In the genomic region with DNA sequence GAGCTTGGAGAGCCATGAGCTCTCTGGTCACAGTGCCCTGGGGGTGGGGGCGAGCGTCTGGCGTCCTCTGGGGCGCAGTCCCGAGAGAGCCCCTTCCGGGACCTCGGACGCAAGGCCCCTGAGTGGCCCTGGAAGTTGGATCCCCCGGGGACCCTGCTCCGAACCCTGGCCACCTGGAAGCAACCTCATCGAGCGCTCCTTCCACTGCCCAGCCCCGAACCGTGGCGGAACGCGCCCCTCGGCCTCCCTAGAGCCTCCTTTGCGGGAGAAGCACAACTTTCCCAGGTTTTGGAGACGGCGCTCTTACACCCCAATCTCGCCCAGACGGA, we compare ENCODE assay signal across 17 cellular contexts. TPM values are rescaled to one million over a fixed set of nuclear protein-coding genes. Genes with fewer than 3 reads are reported as not detected.
DNase-seq lines count a peak whose midpoint lies in the region; ATAC-seq and TF ChIP-seq lines count a peak whose summit lies in the region.
"Had no signal": no experiment of that assay in that cellular context is flagged by ENCODE, and none has a peak within 500 bp of the region (broad histone marks: within the 10 kb centered on the region; RNA-seq: fewer than 3 reads in every experiment).

No MANE protein-coding gene starts in this region.

- no peaks in the 10 kb centered on the region for H3K79me2 ChIP-seq in SK-N-SH (ENCODE audit: insufficient read depth)

- H3K4me1 ChIP-seq in SK-N-SH (ENCODE audit: control insufficient read depth in 1 of 2, insufficient read depth in 2 of 2, low read depth in 1 of 2, low read length in 1 of 2) (peaks cover 0 to 47% of the 10 kb centered on the region in 2 experiments; a peak in 2 of 4 replicates), lung (ENCODE audit: control insufficient read depth in 2 of 2, insufficient read depth in 2 of 2, low read length in 2 of 2) (peaks cover 0 to 2% of the 10 kb centered on the region in 2 donors), testis (no peaks in the 10 kb centered on the region)

- peaks cover 30% of the 10 kb centered on the region for H3K27me3 Mint-ChIP-seq in endothelial cell (ENCODE audit: unreplicated experiment)

- no peaks in the 10 kb centered on the region for H3K36me3 ChIP-seq in SK-N-SH (replicated peaks in 1 of 2; ENCODE audit: control insufficient read depth in 1 of 2, insufficient read depth in 2 of 2, low read length in 1 of 2)
- H3K36me3 ChIP-seq in lung (ENCODE audit: control insufficient read depth in 2 of 2, insufficient read depth in 2 of 2, low read length in 2 of 2), result no peaks in the 10 kb centered on the region
- no peaks in the 10 kb centered on the region for H3K36me3 ChIP-seq in testis (ENCODE audit: low read depth, missing control alignments)
- H3K36me3 ChIP-seq: thoracic aorta had no signal

- H3K4me3 ChIP-seq in SK-N-SH (ENCODE audit: low read depth in 2 of 2, low read length in 1 of 2) (peak overlapping the region in 1 of 2 experiments; percentile 47; a peak in 1 of 4 replicates), lung (peak overlapping the region; percentile 7), testis (peak overlapping the region; percentile 36 to 48)
- H3K4me3 ChIP-seq: thoracic aorta had no signal

- TF ChIP-seq EP300 in SK-N-SH (IDR thresholded peaks at IDR 0.05; ENCODE audit: borderline replicate concordance in 1 of 2, low read depth in 1 of 2, low read length in 1 of 2), result no peak

- no peak for ATAC-seq in SK-N-SH treated with all-trans-retinoic acid at 6 μM for 48 hours
- ATAC-seq in lung (ENCODE audit: insufficient read depth, low FRiP score), result no peak
- no peak for ATAC-seq in HG02642 (IDR thresholded peaks at IDR 0.05; ENCODE audit: poor library complexity, unreplicated experiment)
- no peak for ATAC-seq in HG03520 (IDR thresholded peaks at IDR 0.05; ENCODE audit: unreplicated experiment)
- ATAC-seq: HepG2 had no signal

- POLR2A ChIA-PET in SK-N-SH (lab: Yijun Ruan, JAX), result no interaction called here

- WGBS in SK-N-SH (ENCODE audit: low lambda C conversion rate), result 15% methylated on average over 9 of the region's 23 CpGs
- WGBS in lung, 2 donors, result 3 to 6% methylated on average over 23 of the region's 23 CpGs
- WGBS in testis, 2 donors, result 0 to 2% methylated on average over 8 to 23 of the region's 23 CpGs

- TF ChIP-seq RAD21 in SK-N-SH (IDR thresholded peaks at IDR 0.05; ENCODE audit: low read length), result no peak

- H3K27ac Mint-ChIP-seq in endothelial cell (ENCODE audit: unreplicated experiment), result no peak overlapping the region
- H3K27ac Mint-ChIP-seq: activated naive CD8-positive, alpha-beta T cell treated with anti-CD3 and anti-CD28 coated beads for 36 hours; activated T-cell treated with anti-CD3 and anti-CD28 coated beads, Interleukin-2, amount 50 U/mL, for 24 hours had no signal

- no peaks in the 10 kb centered on the region for H3K9me2 ChIP-seq in SK-N-SH

- H3K27me3 ChIP-seq in SK-N-SH (ENCODE audit: insufficient read depth) (peaks cover 25% of the 10 kb centered on the region), lung (ENCODE audit: control insufficient read depth, insufficient read depth) (peaks cover 10% of the 10 kb centered on the region), testis (no peaks in the 10 kb centered on the region)

- CTCF ChIA-PET in SK-N-SH (lab: Yijun Ruan, JAX), result interaction anchor here (1.1 to 6.2 kb wide), 6 partner anchors 9 to 496 kb away, joined by 3 to 26 read pairs (median 6); no protein-coding TSS in a partner anchor

- TF ChIP-seq CTCF in SK-N-SH (IDR thresholded peaks at IDR 0.05), result no peak
- TF ChIP-seq CTCF in endothelial cell (IDR thresholded peaks at IDR 0.05; ENCODE audit: unreplicated experiment), result no peak
- TF ChIP-seq CTCF in lung (IDR thresholded peaks at IDR 0.05; ENCODE audit: control extremely low read depth, extremely low read depth), result no peak
- no peak for TF ChIP-seq CTCF in testis (IDR thresholded peaks at IDR 0.05)

- H3K9ac ChIP-seq in SK-N-SH, result no peak overlapping the region

- intact Hi-C loops in testis (cut with DNase I; ENCODE audit: low total_unique reads), result loop anchor here (10.0 kb wide), 2 partner anchors 235 to 475 kb away; no protein-coding TSS in a partner anchor

- H3K4me1 Mint-ChIP-seq in endothelial cell (ENCODE audit: unreplicated experiment), result peaks cover 18% of the 10 kb centered on the region
- H3K4me1 Mint-ChIP-seq: activated naive CD8-positive, alpha-beta T cell treated with anti-CD3 and anti-CD28 coated beads for 36 hours had no signal

- H2AFZ ChIP-seq in SK-N-SH (ENCODE audit: low read depth), result no peak overlapping the region

- no peaks in the 10 kb centered on the region for H3F3A ChIP-seq in SK-N-SH (replicated peaks; ENCODE audit: insufficient read depth)

- peak overlapping the region; percentile 57; the same call in 1 of the 2 replicates for H3K4me2 ChIP-seq in SK-N-SH

- no peak for TF ChIP-seq POLR2A in testis (IDR thresholded peaks at IDR 0.05)

- H3K27ac ChIP-seq in SK-N-SH (ENCODE audit: low read depth in 2 of 2, low read length in 1 of 2), result peak overlapping the region in 1 of 2 experiments; percentile 58; a peak in 1 of 4 replicates
- no peak overlapping the region for H3K27ac ChIP-seq in lung (ENCODE audit: low read depth in 1 of 2, low read length in 1 of 2)
- no peak overlapping the region for H3K27ac ChIP-seq in testis
- H3K27ac ChIP-seq: C4-2B, thoracic aorta had no signal

- H3K36me3 Mint-ChIP-seq in endothelial cell (ENCODE audit: low read depth, unreplicated experiment), result no peaks in the 10 kb centered on the region
- H3K36me3 Mint-ChIP-seq: activated naive CD8-positive, alpha-beta T cell treated with anti-CD3 and anti-CD28 coated beads for 36 hours had no signal

- H3K9me3 ChIP-seq in SK-N-SH (no peaks in the 10 kb centered on the region), lung (ENCODE audit: control insufficient read depth in 2 of 2, insufficient read depth in 1 of 2, low read length in 1 of 2) (peaks cover 0 to 2% of the 10 kb centered on the region in 2 donors), testis (no peaks in the 10 kb centered on the region)
- H3K9me3 ChIP-seq: thoracic aorta had no signal

- H4K20me1 ChIP-seq in SK-N-SH (ENCODE audit: insufficient read depth), result no peaks in the 10 kb centered on the region

- H3K9me3 Mint-ChIP-seq in endothelial cell (ENCODE audit: unreplicated experiment), result no peaks in the 10 kb centered on the region
- H3K9me3 Mint-ChIP-seq: activated naive CD8-positive, alpha-beta T cell treated with anti-CD3 and anti-CD28 coated beads for 36 hours; activated T-cell treated with anti-CD3 and anti-CD28 coated beads, Interleukin-2, amount 50 U/mL, for 24 hours had no signal

- DNase-seq in SK-N-SH (peak; percentile 43), endothelial cell (ENCODE audit: low spot score) (no peak), lung (ENCODE audit: low spot score) (no peak), testis (no peak), NCI-H526 treated with DMSO at 0.1 percent for 48 hours (lab: John Stamatoyannopoulos, UW) (no peak)
- DNase-seq: 8988T; activated naive CD8-positive, alpha-beta T cell treated with anti-CD3 and anti-CD28 coated beads for 36 hours; activated T-cell treated with anti-CD3 and anti-CD28 coated beads, Interleukin-2, amount 50 U/mL, for 24 hours; NCI-H2081; stimulated activated CD4-positive, alpha-beta T cell treated with anti-CD3 and anti-CD28 coated beads, Interleukin-2, amount 100 ng/mL, for 24 hours had no signal

- peak overlapping the region; percentile 62 for H3K4me3 Mint-ChIP-seq in endothelial cell (ENCODE audit: unreplicated experiment)
- H3K4me3 Mint-ChIP-seq: activated naive CD8-positive, alpha-beta T cell treated with anti-CD3 and anti-CD28 coated beads for 36 hours; activated T-cell treated with anti-CD3 and anti-CD28 coated beads, Interleukin-2, amount 50 U/mL, for 24 hours had no signal

TF ChIP-seq in SK-N-SH, 30 proteins besides CTCF, POLR2A, EP300 and RAD21 (continues in another document):
- TF ChIP-seq FOSL2 (IDR thresholded peaks at IDR 0.05; ENCODE audit: borderline replicate concordance, low read depth) (no peak), GATA2 (CRISPR knock-in tag; IDR thresholded peaks at IDR 0.05) (no peak), POLR2AphosphoS5 (IDR thresholded peaks at IDR 0.05; ENCODE audit: low read depth, low read length) (no peak), MEF2A (IDR thresholded peaks at IDR 0.05; ENCODE audit: borderline replicate concordance, low read depth) (no peak), SMC3 (IDR thresholded peaks at IDR 0.05; ENCODE audit: low read depth, low read length) (no peak), TCF12 (IDR thresholded peaks at IDR 0.05) (no peak), NRF1 (IDR thresholded peaks at IDR 0.05; ENCODE audit: low read depth, low read length) (no peak), YY1 (IDR thresholded peaks at IDR 0.05; ENCODE audit: low read depth) (no peak), MXI1 (IDR thresholded peaks at IDR 0.05; ENCODE audit: low read depth, low read length) (no peak)

TF ChIP-seq in SK-N-SH treated with all-trans-retinoic acid at 6 μM for 48 hours, 23 proteins besides CTCF, POLR2A, EP300 and RAD21 (continues in another document):
- TF ChIP-seq PPARA (CRISPR knock-in tag; IDR thresholded peaks at IDR 0.05; ENCODE audit: borderline replicate concordance) (no peak), ZNF70 (CRISPR knock-in tag; IDR thresholded peaks at IDR 0.05) (no peak), TCF4 (CRISPR knock-in tag; IDR thresholded peaks at IDR 0.05; ENCODE audit: borderline replicate concordance) (no peak), ZNF565 (CRISPR knock-in tag; conservative IDR thresholded peaks at IDR 0.05; ENCODE audit: low read depth) (no peak), OSR1 (CRISPR knock-in tag; IDR thresholded peaks at IDR 0.05) (no peak), BACH2 (CRISPR knock-in tag; IDR thresholded peaks at IDR 0.05; ENCODE audit: borderline replicate concordance) (no peak), ARNTL (CRISPR knock-in tag; IDR thresholded peaks at IDR 0.05; ENCODE audit: borderline replicate concordance, low read depth) (no peak), TOX (CRISPR knock-in tag; IDR thresholded peaks at IDR 0.05; ENCODE audit: borderline replicate concordance) (no peak), ISL1 (CRISPR knock-in tag; IDR thresholded peaks at IDR 0.05) (no peak), GLIS3 (CRISPR knock-in tag; IDR thresholded peaks at IDR 0.05) (no peak)

RNA-seq across cellular contexts. Expression of gene NOS1, which starts 1.2 kb away (rescaled TPM):
- polyA plus RNA-seq in SK-N-SH (2012; rRNA removed), result 0.02 TPM in 2 replicates
- 0.01 and 0.03 TPM in 2 replicates for polyA plus RNA-seq in SK-N-SH (2012; cell fraction: cytosol; rRNA removed)
- polyA plus RNA-seq in SK-N-SH (2012; cell fraction: nucleus; rRNA removed), result 0.02 and 0.04 TPM in 2 replicates
- 0.05 TPM for total RNA-seq in endothelial cell (ENCODE audit: unreplicated experiment)
- 1 to 10 TPM in 1 of 2 donors, under 1 TPM in 1; 0.80 to 2.4 TPM for total RNA-seq in lung
- polyA plus RNA-seq in lung, result under 1 TPM; 0.25 to 0.69 TPM
- total RNA-seq in testis, result 1 to 10 TPM; 3.1 to 3.8 TPM
- polyA plus RNA-seq in testis (ENCODE audit: insufficient read depth, low read depth, low replicate concordance), result 1.5 TPM
- total RNA-seq: activated naive CD8-positive, alpha-beta T cell treated with anti-CD3 and anti-CD28 coated beads for 36 hours; HepG2; myocyte had no signal
- polyA plus RNA-seq: HepG2 had no signal
